ENCODE assay signal across 38 cellular contexts in genomic region chr2:59830601-59831000, GRCh38.
"Had no signal": no experiment of that assay in that cellular context is flagged by ENCODE, and none has a peak within 500 bp of the region (broad histone marks: within the 10 kb centered on the region; RNA-seq: fewer than 3 reads in every experiment).

No MANE protein-coding gene starts in this region.

- ATAC-seq: activated naive CD4-positive, alpha-beta T cell treated with anti-CD3 and anti-CD28 coated beads, Interleukin-2, amount 50 U/mL, for 72 hours; activated naive CD8-positive, alpha-beta T cell treated with anti-CD3 and anti-CD28 coated beads, Interleukin-2, amount 50 U/mL, for 24 hours; activated T-cell treated with anti-CD3 and anti-CD28 coated beads, Interleukin-2, amount 50 U/mL, for 4 hours; activated T-cell treated with anti-CD3 and anti-CD28 coated beads, Interleukin-2, amount 50 U/mL, for 72 hours; activated T-helper 17 cell treated with anti-CD3 and anti-CD28 coated beads, Interleukin-2, amount 50 U/mL, for 72 hours; body of pancreas had no signal

- H3K9me3 Mint-ChIP-seq: activated naive CD4-positive, alpha-beta T cell treated with anti-CD3 and anti-CD28 coated beads for 36 hours; activated naive CD4-positive, alpha-beta T cell treated with anti-CD3 and anti-CD28 coated beads, Interleukin-2, amount 10 ng/mL, durations not matched to agents 7 days and 5 days; activated naive CD4-positive, alpha-beta T cell treated with anti-CD3 and anti-CD28 coated beads, Interleukin-2, amount 50 U/mL, for 24 hours; activated naive CD8-positive, alpha-beta T cell treated with anti-CD3 and anti-CD28 coated beads for 36 hours; activated naive CD8-positive, alpha-beta T cell treated with anti-CD3 and anti-CD28 coated beads, Interleukin-2, amount 50 U/mL, for 24 hours; activated T-cell treated with anti-CD3 and anti-CD28 coated beads, Interleukin-2, amount 50 U/mL, for 24 hours; activated T-cell treated with anti-CD3 and anti-CD28 coated beads, Interleukin-2, amount 50 U/mL, for 4 hours; activated T-helper 1 cell treated with anti-CD3 and anti-CD28 coated beads, Interleukin-12 subunit alpha, Interleukin-12 subunit beta, Interleukin-2, Interleukin-4 antibody, amounts not matched to agents 30 ng/mL and 10 ng/mL and 1 ng/mL, durations not matched to agents 14 hours and 24 hours and 36 hours; activated T-helper 2 cell treated with anti-CD3 and anti-CD28 coated beads, Interferon-gamma antibody, Interleukin-2, Interleukin-4, amounts not matched to agents 10 μg/mL and 5 μg/mL and 100 μg/mL, durations not matched to agents 14 hours and 24 hours and 36 hours had no signal

- DNase-seq: activated effector memory CD4-positive, alpha-beta T cell treated with anti-CD3 and anti-CD28 coated beads, Interleukin-2, amount 50 U/mL, for 16 hours; activated effector memory CD4-positive, alpha-beta T cell treated with Interleukin-2 at 50 U/mL for 16 hours; activated gamma-delta T cell; activated gamma-delta T cell treated with Interleukin-2 at 50 U/mL for 16 hours; activated naive CD4-positive, alpha-beta T cell; activated naive CD4-positive, alpha-beta T cell treated with anti-CD3 and anti-CD28 coated beads for 36 hours; activated naive CD4-positive, alpha-beta T cell treated with anti-CD3 and anti-CD28 coated beads, Interleukin-2, amount 10 ng/mL, durations not matched to agents 7 days and 5 days; activated naive CD4-positive, alpha-beta T cell treated with anti-CD3 and anti-CD28 coated beads, Interleukin-2, amount 50 U/mL, for 16 hours; activated naive CD4-positive, alpha-beta T cell treated with Interleukin-2 at 50 U/mL for 16 hours; activated naive CD8-positive, alpha-beta T cell treated with anti-CD3 and anti-CD28 coated beads for 36 hours; activated naive CD8-positive, alpha-beta T cell treated with anti-CD3 and anti-CD28 coated beads, Interleukin-2, amount 10 ng/mL, durations not matched to agents 7 days and 5 days; activated naive CD8-positive, alpha-beta T cell treated with anti-CD3 and anti-CD28 coated beads, Interleukin-2, amount 50 U/mL, for 24 hours; activated T-cell treated with anti-CD3 and anti-CD28 coated beads for 4 hours; activated T-cell treated with anti-CD3 and anti-CD28 coated beads, Interleukin-2, amount 50 U/mL, for 1 hour; activated T-cell treated with anti-CD3 and anti-CD28 coated beads, Interleukin-2, amount 50 U/mL, for 24 hours; activated T-cell treated with anti-CD3 and anti-CD28 coated beads, Interleukin-2, amount 50 U/mL, for 4 hours; activated T-cell treated with anti-CD3 and anti-CD28 coated beads, Interleukin-2, amount 50 U/mL, for 48 hours; activated T-cell treated with anti-CD3 and anti-CD28 coated beads, Interleukin-2, amount 50 U/mL, for 72 hours; adrenal gland; amniotic stem cell; amygdala; anterior cingulate cortex; aorta; body of pancreas; brain microvascular endothelial cell; caudate nucleus; central memory CD4-positive, alpha-beta T cell had no signal

- H3K9me3 ChIP-seq: adrenal gland, ascending aorta, body of pancreas, breast epithelium had no signal

- H3K4me3 Mint-ChIP-seq: activated naive CD4-positive, alpha-beta T cell treated with anti-CD3 and anti-CD28 coated beads for 36 hours; activated naive CD4-positive, alpha-beta T cell treated with anti-CD3 and anti-CD28 coated beads, Interleukin-2, amount 10 ng/mL, durations not matched to agents 7 days and 5 days; activated naive CD4-positive, alpha-beta T cell treated with anti-CD3 and anti-CD28 coated beads, Interleukin-2, amount 50 U/mL, for 24 hours; activated naive CD8-positive, alpha-beta T cell; activated naive CD8-positive, alpha-beta T cell treated with anti-CD3 and anti-CD28 coated beads for 36 hours; activated naive CD8-positive, alpha-beta T cell treated with anti-CD3 and anti-CD28 coated beads, Interleukin-2, amount 10 ng/mL, durations not matched to agents 7 days and 5 days; activated naive CD8-positive, alpha-beta T cell treated with anti-CD3 and anti-CD28 coated beads, Interleukin-2, amount 50 U/mL, for 24 hours; activated T-cell treated with anti-CD3 and anti-CD28 coated beads, Interleukin-2, amount 50 U/mL, for 24 hours; activated T-cell treated with anti-CD3 and anti-CD28 coated beads, Interleukin-2, amount 50 U/mL, for 4 hours; activated T-cell treated with anti-CD3 and anti-CD28 coated beads, Interleukin-2, amount 50 U/mL, for 72 hours; activated T-helper 1 cell treated with anti-CD3 and anti-CD28 coated beads, Interleukin-12 subunit alpha, Interleukin-12 subunit beta, Interleukin-2, Interleukin-4 antibody, amounts not matched to agents 30 ng/mL and 10 ng/mL and 1 ng/mL, durations not matched to agents 14 hours and 24 hours and 36 hours; activated T-helper 17 cell treated with anti-CD3 and anti-CD28 coated beads, Interleukin-2, amount 50 U/mL, for 72 hours; brain; central memory CD8-positive, alpha-beta T cell had no signal

- H3K27ac ChIP-seq: adrenal gland, ascending aorta, body of pancreas, brain microvascular endothelial cell, breast epithelium, cardiac muscle cell had no signal

- H3K4me1 Mint-ChIP-seq: activated naive CD4-positive, alpha-beta T cell treated with anti-CD3 and anti-CD28 coated beads, Interleukin-2, amount 10 ng/mL, durations not matched to agents 7 days and 5 days; activated naive CD4-positive, alpha-beta T cell treated with anti-CD3 and anti-CD28 coated beads, Interleukin-2, amount 50 U/mL, for 24 hours; activated naive CD8-positive, alpha-beta T cell treated with anti-CD3 and anti-CD28 coated beads for 36 hours; activated naive CD8-positive, alpha-beta T cell treated with anti-CD3 and anti-CD28 coated beads, Interleukin-2, amount 10 ng/mL, durations not matched to agents 7 days and 5 days; activated naive CD8-positive, alpha-beta T cell treated with anti-CD3 and anti-CD28 coated beads, Interleukin-2, amount 50 U/mL, for 24 hours; activated T-helper 17 cell treated with anti-CD3 and anti-CD28 coated beads, Interleukin-2, amount 50 U/mL, for 72 hours; brain; central memory CD8-positive, alpha-beta T cell had no signal

- H3K27me3 Mint-ChIP-seq: activated naive CD4-positive, alpha-beta T cell treated with anti-CD3 and anti-CD28 coated beads, Interleukin-2, amount 10 ng/mL, durations not matched to agents 7 days and 5 days; activated naive CD4-positive, alpha-beta T cell treated with anti-CD3 and anti-CD28 coated beads, Interleukin-2, amount 50 U/mL, for 24 hours; activated naive CD8-positive, alpha-beta T cell; activated naive CD8-positive, alpha-beta T cell treated with anti-CD3 and anti-CD28 coated beads for 36 hours; activated naive CD8-positive, alpha-beta T cell treated with anti-CD3 and anti-CD28 coated beads, Interleukin-2, amount 10 ng/mL, durations not matched to agents 7 days and 5 days; activated naive CD8-positive, alpha-beta T cell treated with anti-CD3 and anti-CD28 coated beads, Interleukin-2, amount 50 U/mL, for 24 hours; activated T-cell treated with anti-CD3 and anti-CD28 coated beads, Interleukin-2, amount 50 U/mL, for 24 hours; brain; central memory CD8-positive, alpha-beta T cell had no signal

- H3K27me3 ChIP-seq: adrenal gland, ascending aorta, body of pancreas, brain microvascular endothelial cell, breast epithelium, cardiac muscle cell had no signal

- H3K4me3 ChIP-seq: adrenal gland, ascending aorta, body of pancreas, breast epithelium, cardiac muscle cell had no signal

- H3K4me1 ChIP-seq: adrenal gland, ascending aorta, body of pancreas, breast epithelium had no signal

- H3K36me3 Mint-ChIP-seq: activated naive CD4-positive, alpha-beta T cell treated with anti-CD3 and anti-CD28 coated beads, Interleukin-2, amount 10 ng/mL, durations not matched to agents 7 days and 5 days; activated naive CD4-positive, alpha-beta T cell treated with anti-CD3 and anti-CD28 coated beads, Interleukin-2, amount 50 U/mL, for 24 hours; activated naive CD4-positive, alpha-beta T cell treated with anti-CD3 and anti-CD28 coated beads, Interleukin-2, amount 50 U/mL, for 72 hours; activated naive CD8-positive, alpha-beta T cell; activated naive CD8-positive, alpha-beta T cell treated with anti-CD3 and anti-CD28 coated beads, Interleukin-2, amount 10 ng/mL, durations not matched to agents 7 days and 5 days; brain had no signal

- H3K36me3 ChIP-seq: adrenal gland, ascending aorta, brain microvascular endothelial cell, breast epithelium, cardiac muscle cell had no signal

- H3K27ac Mint-ChIP-seq: activated naive CD4-positive, alpha-beta T cell treated with anti-CD3 and anti-CD28 coated beads for 36 hours; activated naive CD4-positive, alpha-beta T cell treated with anti-CD3 and anti-CD28 coated beads, Interleukin-2, amount 10 ng/mL, durations not matched to agents 7 days and 5 days; activated naive CD4-positive, alpha-beta T cell treated with anti-CD3 and anti-CD28 coated beads, Interleukin-2, amount 50 U/mL, for 24 hours; activated naive CD4-positive, alpha-beta T cell treated with anti-CD3 and anti-CD28 coated beads, Interleukin-2, amount 50 U/mL, for 72 hours; activated naive CD8-positive, alpha-beta T cell; activated naive CD8-positive, alpha-beta T cell treated with anti-CD3 and anti-CD28 coated beads for 36 hours; activated naive CD8-positive, alpha-beta T cell treated with anti-CD3 and anti-CD28 coated beads, Interleukin-2, amount 10 ng/mL, durations not matched to agents 7 days and 5 days; activated naive CD8-positive, alpha-beta T cell treated with anti-CD3 and anti-CD28 coated beads, Interleukin-2, amount 50 U/mL, for 24 hours; activated T-cell treated with anti-CD3 and anti-CD28 coated beads, Interleukin-2, amount 50 U/mL, for 24 hours; activated T-cell treated with anti-CD3 and anti-CD28 coated beads, Interleukin-2, amount 50 U/mL, for 72 hours; activated T-helper 1 cell treated with anti-CD3 and anti-CD28 coated beads, Interleukin-12 subunit alpha, Interleukin-12 subunit beta, Interleukin-2, Interleukin-4 antibody, amounts not matched to agents 30 ng/mL and 10 ng/mL and 1 ng/mL, durations not matched to agents 14 hours and 24 hours and 36 hours; activated T-helper 17 cell treated with anti-CD3 and anti-CD28 coated beads, Interleukin-2, amount 50 U/mL, for 72 hours; activated T-helper 2 cell treated with anti-CD3 and anti-CD28 coated beads, Interferon-gamma antibody, Interleukin-2, Interleukin-4, amounts not matched to agents 10 μg/mL and 5 μg/mL and 100 μg/mL, durations not matched to agents 14 hours and 24 hours and 36 hours had no signal
